In genomic region chr15:58731756-58732535, GRCh38 we compare ENCODE assay signal across 10 cellular contexts. TPM values are rescaled to one million over a fixed set of nuclear protein-coding genes. Genes with fewer than 3 reads are reported as not detected.
DNase-seq lines count a peak whose midpoint lies in the region; ATAC-seq, FAIRE-seq and TF ChIP-seq lines count a peak whose summit lies in the region.
"Had no signal": no experiment of that assay in that cellular context is flagged by ENCODE, and none has a peak within 500 bp of the region (broad histone marks: within the 10 kb centered on the region; RNA-seq: fewer than 3 reads in every experiment).

No MANE protein-coding gene starts in this region.

- H3K4me1 ChIP-seq in right lobe of liver (peaks cover 0 to 12% (median 0%) of the 10 kb centered on the region in 4 donors), HepG2 (ENCODE audit: insufficient read depth, low read length) (peaks cover 40% of the 10 kb centered on the region), keratinocyte (ENCODE audit: control insufficient read depth, extremely low read depth, insufficient read depth, low read length) (peaks cover 48% of the 10 kb centered on the region)

- peaks cover 34% of the 10 kb centered on the region for H4K20me1 ChIP-seq in HepG2 (ENCODE audit: insufficient read depth, low read length)
- peaks cover 3% of the 10 kb centered on the region for H4K20me1 ChIP-seq in keratinocyte (ENCODE audit: control insufficient read depth, extremely low read depth, insufficient read depth, low read length)

- CTCF ChIA-PET in HepG2 (lab: Yijun Ruan, JAX; ENCODE audit: low intra/inter-chr PET ratio, low total read pairs) = no interaction called here

- 72% methylated on average over 2 of the region's 5 CpGs for WGBS in right lobe of liver (ENCODE audit: insufficient coverage, low coverage, low lambda C conversion rate, missing lambda C conversion rate)
- WGBS in HepG2 (ENCODE audit: low lambda C conversion rate) = 97% methylated on average over 5 of the region's 5 CpGs

- TF ChIP-seq RAD21 in HepG2 (CRISPR knock-in tag; IDR thresholded peaks at IDR 0.05) = no peak

- H3K9ac ChIP-seq in HepG2 (ENCODE audit: insufficient read depth, low read depth, low read length) (no peak overlapping the region), keratinocyte (ENCODE audit: control insufficient read depth, extremely low read depth, insufficient read depth, low read length) (no peak overlapping the region)

- TF ChIP-seq EP300 in HepG2 (IDR thresholded peaks at IDR 0.05; ENCODE audit: low read depth in 2 of 2, low read length in 2 of 2) = no peak
- no peak for TF ChIP-seq EP300 in HepG2 (CRISPR knock-in tag; IDR thresholded peaks at IDR 0.05; ENCODE audit: borderline replicate concordance)

- POLR2A ChIA-PET in HepG2 (lab: Yijun Ruan, JAX) = no interaction called here

- H3K9me3 ChIP-seq in right lobe of liver (no peaks in the 10 kb centered on the region), HepG2 (ENCODE audit: low read length) (no peaks in the 10 kb centered on the region), keratinocyte (ENCODE audit: control insufficient read depth, low read depth, low read length) (no peaks in the 10 kb centered on the region)

- H3K27ac ChIP-seq in right lobe of liver = no peak overlapping the region
- no peak overlapping the region for H3K27ac ChIP-seq in HepG2 (ENCODE audit: extremely low read length, insufficient read depth, low read length)
- peak overlapping the region; percentile 65 for H3K27ac ChIP-seq in keratinocyte (ENCODE audit: control insufficient read depth, insufficient read depth, low read length)
- H3K27ac ChIP-seq: VCaP had no signal

- dilution Hi-C loops in keratinocyte (cut with MboI; ENCODE audit: extremely low pct_ligation_motif_present, low sequenced_read_pairs) = no loop called here

- FAIRE-seq in HepG2 (lab: Jason Lieb, UNC) (no peak), keratinocyte (lab: Jason Lieb, UNC) (peak; percentile 89)

- H3K4me2 ChIP-seq in HepG2 (ENCODE audit: low read depth, low read length) = no peak overlapping the region
- peak overlapping the region; percentile 42 for H3K4me2 ChIP-seq in keratinocyte (ENCODE audit: control insufficient read depth, extremely low read depth, insufficient read depth, low read depth, low read length)

- DNase-seq in right lobe of liver = no peak
- DNase-seq in HepG2 (ENCODE audit: low spot score) = no peak
- DNase-seq in astrocyte of the spinal cord (ENCODE audit: low read depth, low spot score) = peak; percentile 74
- no peak for DNase-seq in keratinocyte (ENCODE audit: low read depth, low spot score)
- no peak for DNase-seq in left colon
- DNase-seq: KG1 had no signal

- H2AFZ ChIP-seq in HepG2 (ENCODE audit: low read length) = no peak overlapping the region
- no peak overlapping the region for H2AFZ ChIP-seq in keratinocyte (ENCODE audit: control insufficient read depth, low read length)

- no peaks in the 10 kb centered on the region for H3K27me3 ChIP-seq in right lobe of liver
- H3K27me3 ChIP-seq in HepG2 (ENCODE audit: control insufficient read depth in 1 of 2, insufficient read depth in 2 of 2, low read length in 2 of 2) = no peaks in the 10 kb centered on the region
- no peaks in the 10 kb centered on the region for H3K27me3 ChIP-seq in keratinocyte (ENCODE audit: control insufficient read depth, extremely low read depth, insufficient read depth, low read length)

- H3K79me2 ChIP-seq in HepG2 (ENCODE audit: insufficient read depth, low read length) = peaks cover 95% of the 10 kb centered on the region
- H3K79me2 ChIP-seq in keratinocyte (ENCODE audit: control insufficient read depth, insufficient read depth, low read length) = peaks cover 96% of the 10 kb centered on the region

- TF ChIP-seq CTCF in right lobe of liver (IDR thresholded peaks at IDR 0.05) (no peak), HepG2 (CRISPR knock-in tag; IDR thresholded peaks at IDR 0.05) (no peak), astrocyte of the spinal cord (IDR thresholded peaks at IDR 0.05; ENCODE audit: low read depth, low read length) (no peak), keratinocyte (optimal IDR thresholded peaks at IDR 0.05 in 1 of 3, IDR thresholded peaks at IDR 0.05 in 1 of 3, conservative IDR thresholded peaks at IDR 0.05 in 1 of 3; ENCODE audit: extremely low read depth in 1 of 3, insufficient read depth in 2 of 3, low read length in 3 of 3) (no peak)

- H3K9me1 ChIP-seq in keratinocyte (ENCODE audit: control insufficient read depth, extremely low read depth, insufficient read depth, low read length) = peaks cover 3% of the 10 kb centered on the region

- H3K36me3 ChIP-seq in right lobe of liver (no peaks in the 10 kb centered on the region), HepG2 (replicated peaks in 1 of 2; ENCODE audit: control insufficient read depth in 1 of 2, insufficient read depth in 2 of 2, low read length in 2 of 2) (peaks cover 0 to 3% of the 10 kb centered on the region in 2 experiments; a peak in 1 of 5 replicates), keratinocyte (ENCODE audit: control insufficient read depth in 2 of 2, extremely low read depth in 1 of 2, insufficient read depth in 2 of 2, low read length in 2 of 2) (no peaks in the 10 kb centered on the region)

- ATAC-seq in right lobe of liver = peak in 3 of 4 donors; percentile 33 to 61 (median 50)
- ATAC-seq in HepG2 = no peak
- ATAC-seq in left colon = no peak
- no peak for ATAC-seq in HG02884 (IDR thresholded peaks at IDR 0.05; ENCODE audit: unreplicated experiment)
- no peak for ATAC-seq in HG02973 (IDR thresholded peaks at IDR 0.05; ENCODE audit: unreplicated experiment)
- no peak for ATAC-seq in GM21360 (IDR thresholded peaks at IDR 0.05; ENCODE audit: unreplicated experiment)

- in situ Hi-C loops in HepG2 (cut with HindIII; ENCODE audit: extremely low pct_ligation_motif_present, low pct_unique_long_range_greater_than_20kb) (no loop called here), astrocyte of the spinal cord (cut with HindIII; ENCODE audit: low sequenced_read_pairs) (no loop called here)

- no TSS peak for BruUV-seq in HepG2 (replicated peaks; lab: Mats Ljungman, UMichigan)

- H3K4me3 ChIP-seq in right lobe of liver = no peak overlapping the region
- no peak overlapping the region for H3K4me3 ChIP-seq in HepG2 (replicated peaks in 1 of 3; ENCODE audit: insufficient read depth in 1 of 3, low read depth in 2 of 3, low read length in 3 of 3)
- no peak overlapping the region for H3K4me3 ChIP-seq in astrocyte of the spinal cord (ENCODE audit: low read depth, low read length)
- H3K4me3 ChIP-seq in keratinocyte (ENCODE audit: control insufficient read depth in 2 of 3, extremely low read depth in 1 of 3, insufficient read depth in 2 of 3, low read depth in 1 of 3, low read length in 3 of 3) = no peak overlapping the region

- no peak for TF ChIP-seq POLR2A in right lobe of liver (IDR thresholded peaks at IDR 0.05)
- no peak for TF ChIP-seq POLR2A in HepG2 (IDR thresholded peaks at IDR 0.05; ENCODE audit: insufficient read depth in 1 of 2, low read depth in 2 of 2, low read length in 2 of 2)

- intact Hi-C loops in right lobe of liver (cut with DNase I) (no loop called here), HepG2 (cut with micrococcal nuclease; ENCODE audit: unreplicated experiment) (no loop called here), left colon (cut with DNase I, micrococcal nuclease) (no loop called here)

RNA-seq across cellular contexts. Expression of gene ADAM10, which starts 17.6 kb away (rescaled TPM):
- 10 to 100 TPM; 24.1 to 78.1 (median 43.3) TPM for total RNA-seq in right lobe of liver
- 86.8 and 125 TPM in 2 replicates for total RNA-seq in HepG2 (2016; rRNA removed; fragmentation: Illumina TruSeq; extraction: Trizol)
- total RNA-seq in HepG2 (2016; cell fraction: cytosol; rRNA removed; fragmentation: Illumina TruSeq; extraction: Trizol; ENCODE audit: low read depth) = 14.1 and 22.6 TPM in 2 replicates
- total RNA-seq in HepG2 (2016; cell fraction: insoluble cytoplasmic fraction; rRNA removed; fragmentation: Illumina TruSeq; extraction: Trizol) = 82.6 and 120 TPM in 2 replicates
- 28.6 TPM in 2 replicates for total RNA-seq in HepG2 (2016; cell fraction: membrane; rRNA removed; fragmentation: Illumina TruSeq; extraction: Trizol)
- 136 and 171 TPM in 2 replicates for total RNA-seq in HepG2 (2016; cell fraction: nucleus; rRNA removed; fragmentation: Illumina TruSeq; extraction: Trizol)
- 92.7 and 100 TPM in 2 replicates for polyA plus RNA-seq in HepG2 (2011; rRNA removed)
- 78.0 and 88.1 TPM in 2 replicates for polyA plus RNA-seq in HepG2 (2011; cell fraction: cytosol; rRNA removed)
- polyA plus RNA-seq in HepG2 (2011; cell fraction: nucleus; rRNA removed) = 34.5 and 42.9 TPM in 2 replicates
- polyA plus RNA-seq in HepG2 (2012) = 130 and 143 TPM in 2 replicates
- 3.0 and 3.6 TPM in 2 replicates for polyA plus RNA-seq in HepG2 (2016; cell fraction: cytosol; fragmentation: Illumina TruSeq; extraction: Trizol; ENCODE audit: low read depth)
- 52.9 and 53.5 TPM in 2 replicates for polyA plus RNA-seq in HepG2 (2016; cell fraction: insoluble cytoplasmic fraction; fragmentation: Illumina TruSeq; extraction: Trizol; ENCODE audit: low read depth)
- polyA plus RNA-seq in HepG2 (2016; cell fraction: membrane; fragmentation: Illumina TruSeq; extraction: Trizol; ENCODE audit: low read depth) = 6.1 and 9.4 TPM in 2 replicates
- 79.1 and 82.6 TPM in 2 replicates for polyA plus RNA-seq in HepG2 (2016; cell fraction: nucleus; fragmentation: Illumina TruSeq; extraction: Trizol; ENCODE audit: insufficient read depth, low read depth)
- 80.0 and 86.9 TPM in 2 replicates for polyA minus RNA-seq in HepG2 (2011; rRNA and poly(A)+ RNA removed; ENCODE audit: low replicate concordance)
- 155 and 159 TPM in 2 replicates for polyA minus RNA-seq in HepG2 (2011; cell fraction: cytosol; rRNA and poly(A)+ RNA removed)
- 151 and 153 TPM in 2 replicates for polyA minus RNA-seq in HepG2 (2011; cell fraction: nucleus; rRNA and poly(A)+ RNA removed)
- polyA plus RNA-seq in keratinocyte = 127 to 198 TPM (median 139 TPM) in 3 replicates
- 55.7 TPM for polyA plus RNA-seq in keratinocyte (2011; ENCODE audit: low read depth)
- polyA plus RNA-seq in keratinocyte (2011; cell fraction: cytosol; rRNA removed) = 30.4 and 65.2 TPM in 2 replicates
- 164 and 178 TPM in 2 replicates for polyA plus RNA-seq in keratinocyte (2011; cell fraction: nucleus; rRNA removed)
- 73.0 and 154 TPM in 2 replicates for polyA plus RNA-seq in keratinocyte (2012; ENCODE audit: low replicate concordance)
- polyA minus RNA-seq in keratinocyte = 58.4 to 258 TPM (median 125 TPM) in 3 replicates
- 82.5 TPM for polyA minus RNA-seq in keratinocyte (2011; cell fraction: cytosol; rRNA and poly(A)+ RNA removed)
- polyA minus RNA-seq in keratinocyte (2011; cell fraction: nucleus; rRNA and poly(A)+ RNA removed) = 204 and 420 TPM in 2 replicates
- 100 to 1,000 TPM; 138 to 183 TPM for total RNA-seq in left colon

RNA-seq across cellular contexts. Expression of gene MINDY2, which starts 39.2 kb away (rescaled TPM):
- total RNA-seq in right lobe of liver = 1 to 10 TPM; 4.2 to 8.8 (median 5.5) TPM
- 12.6 and 15.6 TPM in 2 replicates for total RNA-seq in HepG2 (2016; rRNA removed; fragmentation: Illumina TruSeq; extraction: Trizol)
- 0.97 and 1.0 TPM in 2 replicates for total RNA-seq in HepG2 (2016; cell fraction: cytosol; rRNA removed; fragmentation: Illumina TruSeq; extraction: Trizol; ENCODE audit: low read depth)
- total RNA-seq in HepG2 (2016; cell fraction: insoluble cytoplasmic fraction; rRNA removed; fragmentation: Illumina TruSeq; extraction: Trizol) = 11.6 and 15.8 TPM in 2 replicates
- 4.3 and 4.8 TPM in 2 replicates for total RNA-seq in HepG2 (2016; cell fraction: membrane; rRNA removed; fragmentation: Illumina TruSeq; extraction: Trizol)
- 7.8 and 9.8 TPM in 2 replicates for total RNA-seq in HepG2 (2016; cell fraction: nucleus; rRNA removed; fragmentation: Illumina TruSeq; extraction: Trizol)
- 5.3 and 7.2 TPM in 2 replicates for polyA plus RNA-seq in HepG2 (2011; rRNA removed)
- polyA plus RNA-seq in HepG2 (2011; cell fraction: cytosol; rRNA removed) = 2.7 and 3.6 TPM in 2 replicates
- 4.8 and 5.0 TPM in 2 replicates for polyA plus RNA-seq in HepG2 (2011; cell fraction: nucleus; rRNA removed)
- polyA plus RNA-seq in HepG2 (2012) = 6.3 and 7.5 TPM in 2 replicates
- polyA plus RNA-seq in HepG2 (2016; cell fraction: cytosol; fragmentation: Illumina TruSeq; extraction: Trizol; ENCODE audit: low read depth) = 0.26 and 0.32 TPM in 2 replicates
- 8.7 and 9.9 TPM in 2 replicates for polyA plus RNA-seq in HepG2 (2016; cell fraction: insoluble cytoplasmic fraction; fragmentation: Illumina TruSeq; extraction: Trizol; ENCODE audit: low read depth)
- 0.96 and 1.4 TPM in 2 replicates for polyA plus RNA-seq in HepG2 (2016; cell fraction: membrane; fragmentation: Illumina TruSeq; extraction: Trizol; ENCODE audit: low read depth)
- polyA plus RNA-seq in HepG2 (2016; cell fraction: nucleus; fragmentation: Illumina TruSeq; extraction: Trizol; ENCODE audit: insufficient read depth, low read depth) = 8.1 and 9.1 TPM in 2 replicates
- polyA minus RNA-seq in HepG2 (2011; rRNA and poly(A)+ RNA removed; ENCODE audit: low replicate concordance) = 7.7 and 12.1 TPM in 2 replicates
- polyA minus RNA-seq in HepG2 (2011; cell fraction: cytosol; rRNA and poly(A)+ RNA removed) = 13.5 and 13.7 TPM in 2 replicates
- 12.0 and 13.6 TPM in 2 replicates for polyA minus RNA-seq in HepG2 (2011; cell fraction: nucleus; rRNA and poly(A)+ RNA removed)
- 6.1 to 11.2 TPM (median 6.8 TPM) in 3 replicates for polyA plus RNA-seq in keratinocyte
- polyA plus RNA-seq in keratinocyte (2011; ENCODE audit: low read depth) = 18.8 TPM
- 4.3 and 7.3 TPM in 2 replicates for polyA plus RNA-seq in keratinocyte (2011; cell fraction: cytosol; rRNA removed)
- 7.3 and 9.3 TPM in 2 replicates for polyA plus RNA-seq in keratinocyte (2011; cell fraction: nucleus; rRNA removed)
- 8.4 and 10.4 TPM in 2 replicates for polyA plus RNA-seq in keratinocyte (2012; ENCODE audit: low replicate concordance)
- polyA minus RNA-seq in keratinocyte = 8.8 to 49.9 TPM (median 15.1 TPM) in 3 replicates
- polyA minus RNA-seq in keratinocyte (2011; cell fraction: cytosol; rRNA and poly(A)+ RNA removed) = 16.7 TPM
- 10.9 and 19.9 TPM in 2 replicates for polyA minus RNA-seq in keratinocyte (2011; cell fraction: nucleus; rRNA and poly(A)+ RNA removed)
- 10 to 100 TPM in 1 of 2 donors, 1 to 10 TPM in 1; 9.0 to 14.1 TPM for total RNA-seq in left colon

Comparison
In these comparisons a context has a peak if more than half of its experiments do, and no peak if none do; other contexts are left out.
1. ATAC-seq: peak in right lobe of liver (3 of 4); none in HepG2 (single experiment), left colon (single experiment), HG02884 (single experiment), HG02973 (single experiment) and GM21360 (single experiment).